In genomic region chr9:87324613-87325194, GRCh38 we compare ENCODE assay signal across 8 cellular contexts.
A peak's percentile ranks its signal among the peaks of the same experiment; 100 is the strongest.
DNase-seq lines count a peak whose midpoint lies in the region; ATAC-seq and TF ChIP-seq lines count a peak whose summit lies in the region.

No MANE protein-coding gene starts in this region.

- intact Hi-C loops in left colon (cut with DNase I, micrococcal nuclease): loop anchor here in 1 of 2 donors (2.0 to 5.0 kb wide), 2 partner anchors 838 to 892 kb away; no protein-coding TSS in a partner anchor

- no peaks in the 10 kb centered on the region for H3K9me3 Mint-ChIP-seq in central memory CD8-positive, alpha-beta T cell
- no peaks in the 10 kb centered on the region for H3K9me3 Mint-ChIP-seq in activated naive CD4-positive, alpha-beta T cell treated with anti-CD3 and anti-CD28 coated beads, Interleukin-2, amount 10 ng/mL, durations not matched to agents 7 days and 5 days

- H3K4me1 Mint-ChIP-seq in central memory CD8-positive, alpha-beta T cell: no peaks in the 10 kb centered on the region
- no peaks in the 10 kb centered on the region for H3K4me1 Mint-ChIP-seq in activated naive CD4-positive, alpha-beta T cell treated with anti-CD3 and anti-CD28 coated beads, Interleukin-2, amount 10 ng/mL, durations not matched to agents 7 days and 5 days

- peaks cover 27% of the 10 kb centered on the region for H3K27me3 Mint-ChIP-seq in central memory CD8-positive, alpha-beta T cell
- H3K27me3 Mint-ChIP-seq in activated naive CD4-positive, alpha-beta T cell treated with anti-CD3 and anti-CD28 coated beads, Interleukin-2, amount 10 ng/mL, durations not matched to agents 7 days and 5 days: peaks cover 6% of the 10 kb centered on the region

- H3K27ac Mint-ChIP-seq in central memory CD8-positive, alpha-beta T cell (ENCODE audit: low read depth): no peak overlapping the region
- H3K27ac Mint-ChIP-seq in activated naive CD4-positive, alpha-beta T cell treated with anti-CD3 and anti-CD28 coated beads, Interleukin-2, amount 10 ng/mL, durations not matched to agents 7 days and 5 days: no peak overlapping the region

- no peak overlapping the region for H3K4me3 Mint-ChIP-seq in central memory CD8-positive, alpha-beta T cell
- no peak overlapping the region for H3K4me3 Mint-ChIP-seq in activated naive CD4-positive, alpha-beta T cell treated with anti-CD3 and anti-CD28 coated beads, Interleukin-2, amount 10 ng/mL, durations not matched to agents 7 days and 5 days

- H3K36me3 Mint-ChIP-seq in central memory CD8-positive, alpha-beta T cell (ENCODE audit: insufficient read depth): no peaks in the 10 kb centered on the region
- H3K36me3 Mint-ChIP-seq in activated naive CD4-positive, alpha-beta T cell treated with anti-CD3 and anti-CD28 coated beads, Interleukin-2, amount 10 ng/mL, durations not matched to agents 7 days and 5 days: no peaks in the 10 kb centered on the region

- DNase-seq in DMS53 treated with DMSO at 0.1 percent for 48 hours (lab: John Stamatoyannopoulos, UW; ENCODE audit: unreplicated experiment): peak; percentile 45
- peak; percentile 48 for DNase-seq in HEK293T (ENCODE audit: extremely low spot score)
- peak; percentile 9 to 61 for DNase-seq in NCI-H526 (lab: John Stamatoyannopoulos, UW)
- DNase-seq in central memory CD8-positive, alpha-beta T cell (ENCODE audit: low spot score in 2 of 2): no peak
- no peak for DNase-seq in left colon
- DNase-seq in nucleus accumbens (lab: John Stamatoyannopoulos, UW): no peak
- DNase-seq in activated naive CD4-positive, alpha-beta T cell treated with anti-CD3 and anti-CD28 coated beads, Interleukin-2, amount 10 ng/mL, durations not matched to agents 7 days and 5 days: no peak

- peak; percentile 43 for ATAC-seq in central memory CD8-positive, alpha-beta T cell (replicated peaks; ENCODE audit: extremely low read depth, poor library complexity, severe bottlenecking)
- ATAC-seq in left colon (peak; percentile 61), HG03521 (IDR thresholded peaks at IDR 0.05; ENCODE audit: unreplicated experiment) (no peak)

- POLR2A ChIA-PET in HEK293T (lab: Yijun Ruan, JAX): no interaction called here

- CTCF ChIA-PET in HEK293T (lab: Yijun Ruan, JAX): interaction anchor here (1.0 to 1.4 kb wide), 3 partner anchors 381 to 838 kb away, joined by 3 to 4 read pairs (median 3); no protein-coding TSS in a partner anchor
- CTCF ChIA-PET in activated naive CD4-positive, alpha-beta T cell treated with anti-CD3 and anti-CD28 coated beads, Interleukin-2, amount 10 ng/mL, durations not matched to agents 7 days and 5 days (lab: Charles Lee): interaction anchor here (0.6 to 2.8 kb wide), 12 partner anchors 17 to 911 kb away, joined by 3 to 16 read pairs (median 3); no protein-coding TSS in a partner anchor

TF ChIP-seq in HEK293T, 16 proteins besides CTCF, POLR2A, EP300 and RAD21:
- TF ChIP-seq TARDBP (IDR thresholded peaks at IDR 0.05): no peak

Comparison
In these comparisons a context has a peak if more than half of its experiments do, and no peak if none do; other contexts are left out.
1. DNase-seq: peak in DMS53 treated with DMSO at 0.1 percent for 48 hours (single experiment), HEK293T (single experiment) and NCI-H526 (2 of 2); none in central memory CD8-positive, alpha-beta T cell (0 of 2), left colon (0 of 2), nucleus accumbens (0 of 56) and activated naive CD4-positive, alpha-beta T cell treated with anti-CD3 and anti-CD28 coated beads, Interleukin-2, amount 10 ng/mL, durations not matched to agents 7 days and 5 days (single experiment).